In the genomic region with DNA sequence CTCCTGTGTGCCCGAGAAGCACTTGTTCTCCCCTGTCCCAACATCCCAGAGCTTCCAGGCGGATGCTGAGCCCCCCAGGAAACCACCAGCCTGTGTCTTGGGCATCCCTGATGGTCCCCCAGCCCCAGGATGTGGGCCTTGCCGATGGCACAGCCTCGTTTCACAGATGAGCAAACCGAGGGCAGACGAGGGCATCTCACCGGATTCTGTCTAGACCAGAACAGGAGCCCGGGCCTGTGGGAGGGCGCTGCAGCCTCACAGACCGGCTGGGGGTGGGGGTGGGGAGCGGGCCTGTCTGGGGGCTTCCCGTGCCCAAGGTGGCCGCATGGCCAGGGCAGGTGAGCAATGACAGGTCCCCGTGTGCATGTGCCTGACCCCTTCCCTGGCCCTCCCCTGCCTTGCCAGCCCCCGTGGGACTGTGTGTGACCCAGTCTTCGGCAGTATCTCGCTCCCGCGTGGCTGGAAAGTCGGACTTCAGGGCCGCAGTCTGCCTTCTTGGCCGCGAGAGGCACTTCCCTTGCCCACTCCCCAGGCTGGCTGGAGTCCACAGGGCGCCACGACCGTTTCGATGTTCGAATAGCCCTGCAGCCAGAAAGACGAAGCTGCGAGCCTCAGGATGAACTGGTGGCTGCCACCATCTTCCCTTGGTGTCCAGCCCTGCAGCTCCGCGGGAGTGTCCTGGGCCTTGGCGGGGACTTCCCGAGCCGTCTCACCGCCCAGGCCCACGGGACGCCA, we compare ENCODE assay signal across 1 cellular context.
TF ChIP-seq lines count a peak whose summit lies in the region.

No MANE protein-coding gene starts in this region.

TF ChIP-seq in H1, 55 proteins besides CTCF, POLR2A, EP300 and RAD21:
- TF ChIP-seq BACH1 (IDR thresholded peaks at IDR 0.05; ENCODE audit: low read length): no peak
